In the genomic region with DNA sequence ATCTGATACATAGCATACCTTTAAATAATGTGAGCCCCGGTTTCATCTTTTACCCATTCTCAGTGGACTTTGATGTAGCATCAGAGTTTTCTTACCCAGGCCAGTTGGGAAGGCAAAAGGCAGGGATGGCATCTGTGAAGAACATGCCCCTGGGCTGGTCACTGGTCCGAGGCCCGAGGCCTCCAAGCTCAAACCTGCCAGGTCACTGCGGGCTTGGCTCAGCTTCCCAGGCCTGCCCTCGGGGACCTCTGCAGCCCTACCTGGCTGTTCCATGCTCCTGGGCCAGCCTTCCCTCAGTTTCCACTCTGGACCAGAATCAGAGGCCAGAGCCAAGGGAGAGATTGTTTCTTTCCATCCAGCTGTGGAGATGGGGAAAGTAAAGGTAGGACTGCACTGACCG, we compare ENCODE assay signal across 27 cellular contexts. TPM values are rescaled to one million over a fixed set of nuclear protein-coding genes. Genes with fewer than 3 reads are reported as not detected.
DNase-seq lines count a peak whose midpoint lies in the region; ATAC-seq, FAIRE-seq and TF ChIP-seq lines count a peak whose summit lies in the region.
"Had no signal": no experiment of that assay in that cellular context is flagged by ENCODE, and none has a peak within 500 bp of the region (broad histone marks: within the 10 kb centered on the region; RNA-seq: fewer than 3 reads in every experiment).

No MANE protein-coding gene starts in this region.

- TF ChIP-seq CTCF in IMR-90 (conservative IDR thresholded peaks at IDR 0.05; ENCODE audit: low read depth, low read length) (no peak), H1 (IDR thresholded peaks at IDR 0.05; ENCODE audit: control extremely low read depth in 1 of 3, insufficient read depth in 1 of 3, low read depth in 1 of 3, low read length in 3 of 3) (no peak), tibial artery (IDR thresholded peaks at IDR 0.05) (no peak), thyroid gland (IDR thresholded peaks at IDR 0.05) (no peak)

- H3K18ac ChIP-seq in IMR-90 (ENCODE audit: low read depth, low read length), result no peak overlapping the region
- no peak overlapping the region; the same call in 1 of the 2 replicates for H3K18ac ChIP-seq in H1 (ENCODE audit: extremely low read depth, low read length)

- no peak overlapping the region for H3K56ac ChIP-seq in IMR-90 (ENCODE audit: extremely low read depth, insufficient read depth, low read length)
- H3K56ac ChIP-seq in H1 (replicated peaks; ENCODE audit: insufficient read length, low read depth, low read length), result no peak overlapping the region

- H3K4ac ChIP-seq in IMR-90 (ENCODE audit: low read depth, low read length), result no peak overlapping the region
- H3K4ac ChIP-seq in H1 (replicated peaks; ENCODE audit: insufficient read length, low read depth, low read length), result no peak overlapping the region

- H3K79me2 ChIP-seq in H1 (ENCODE audit: control insufficient read depth in 1 of 2, insufficient read depth in 2 of 2, low read length in 2 of 2), result no peaks in the 10 kb centered on the region

- no peak overlapping the region for H4K8ac ChIP-seq in IMR-90 (ENCODE audit: low read depth in 2 of 2, low read length in 2 of 2)
- H4K8ac ChIP-seq in H1 (ENCODE audit: extremely low read depth, insufficient read depth, low read length), result no peak overlapping the region

- H3K27ac Mint-ChIP-seq in activated T-cell treated with anti-CD3 and anti-CD28 coated beads, Interleukin-2, amount 50 U/mL, for 24 hours, result peak overlapping the region; percentile 39
- H3K27ac Mint-ChIP-seq in stimulated activated effector memory CD8-positive, alpha-beta T cell treated with anti-CD3 and anti-CD28 coated beads, Interleukin-12 subunit alpha, Interleukin-12 subunit beta, amount 100 ng/mL, for 72 hours, result no peak overlapping the region
- H3K27ac Mint-ChIP-seq: H9, neural progenitor cell, progenitor cell of endocrine pancreas had no signal

- no peak overlapping the region for H3K27ac ChIP-seq in IMR-90 (ENCODE audit: insufficient read depth, low read length)
- H3K27ac ChIP-seq in H1 (ENCODE audit: low read depth, low read length), result no peak overlapping the region
- no peak overlapping the region for H3K27ac ChIP-seq in tibial artery
- no peak overlapping the region for H3K27ac ChIP-seq in thyroid gland
- H3K27ac ChIP-seq: brain microvascular endothelial cell, lower lobe of right lung, neural progenitor cell, right lobe of liver, suprapubic skin, WERI-Rb-1 had no signal

- H2BK20ac ChIP-seq in IMR-90 (ENCODE audit: low read depth, low read length) (no peak overlapping the region), H1 (ENCODE audit: low read length) (no peak overlapping the region)

- H4K20me1 ChIP-seq in IMR-90 (ENCODE audit: insufficient read depth, low read length), result no peaks in the 10 kb centered on the region
- no peaks in the 10 kb centered on the region for H4K20me1 ChIP-seq in H1 (replicated peaks in 1 of 2; ENCODE audit: control insufficient read depth in 1 of 2, insufficient read depth in 2 of 2, low read length in 2 of 2)

- no peak for DNase-seq in activated T-cell treated with anti-CD3 and anti-CD28 coated beads, Interleukin-2, amount 50 U/mL, for 24 hours
- no peak for DNase-seq in activated T-cell treated with anti-CD3 and anti-CD28 coated beads, Interleukin-2, amount 50 U/mL, for 1 hour
- DNase-seq in IMR-90, result no peak
- no peak for DNase-seq in H1 (ENCODE audit: low read depth in 1 of 2, low spot score in 2 of 2)
- DNase-seq in stimulated activated effector memory CD8-positive, alpha-beta T cell treated with anti-CD3 and anti-CD28 coated beads, Interleukin-12 subunit alpha, Interleukin-12 subunit beta, amount 100 ng/mL, for 72 hours (ENCODE audit: low spot score in 2 of 2), result no peak
- no peak for DNase-seq in germinal center (ENCODE audit: low spot score)
- DNase-seq in tibial artery, result no peak
- DNase-seq in thyroid gland, result no peak
- DNase-seq: activated gamma-delta T cell treated with Interleukin-2 at 50 U/mL for 16 hours, brain microvascular endothelial cell, GDM1, H9, lower lobe of right lung, NCI-H1105, NCI-H2029, NCI-H526, SHP77, T1000, WERI-Rb-1 had no signal

- BruUV-seq in IMR-90 (replicated peaks; lab: Mats Ljungman, UMichigan), result no TSS peak

- no peak for TF ChIP-seq EP300 in H1 (IDR thresholded peaks at IDR 0.05; ENCODE audit: borderline replicate concordance in 1 of 2, low read depth in 2 of 2, low read length in 2 of 2)

- TF ChIP-seq RAD21 in IMR-90 (IDR thresholded peaks at IDR 0.05; ENCODE audit: low read length), result no peak
- no peak for TF ChIP-seq RAD21 in H1 (IDR thresholded peaks at IDR 0.05 in 1 of 2, conservative IDR thresholded peaks at IDR 0.05 in 1 of 2; ENCODE audit: low read depth in 2 of 2, low read length in 2 of 2)

- TF ChIP-seq POLR2A in IMR-90 (IDR thresholded peaks at IDR 0.05; ENCODE audit: low read depth, low read length) (no peak), H1 (IDR thresholded peaks at IDR 0.05; ENCODE audit: control extremely low read depth in 1 of 2, low read depth in 2 of 2, low read length in 2 of 2) (no peak), thyroid gland (IDR thresholded peaks at IDR 0.05) (no peak)

- H3K4me1 Mint-ChIP-seq in activated T-cell treated with anti-CD3 and anti-CD28 coated beads, Interleukin-2, amount 50 U/mL, for 24 hours (ENCODE audit: low read depth), result peaks cover 14% of the 10 kb centered on the region
- H3K4me1 Mint-ChIP-seq in stimulated activated effector memory CD8-positive, alpha-beta T cell treated with anti-CD3 and anti-CD28 coated beads, Interleukin-12 subunit alpha, Interleukin-12 subunit beta, amount 100 ng/mL, for 72 hours, result peaks cover 9% of the 10 kb centered on the region
- H3K4me1 Mint-ChIP-seq: H9, neural progenitor cell had no signal

- no peak overlapping the region for H2AK5ac ChIP-seq in IMR-90 (ENCODE audit: low read depth, low read length)
- no peak overlapping the region for H2AK5ac ChIP-seq in H1 (ENCODE audit: low read depth, low read length)

- H3K27me3 Mint-ChIP-seq in activated T-cell treated with anti-CD3 and anti-CD28 coated beads, Interleukin-2, amount 50 U/mL, for 24 hours, result no peaks in the 10 kb centered on the region
- H3K27me3 Mint-ChIP-seq: progenitor cell of endocrine pancreas had no signal

- H3K4me3 ChIP-seq in IMR-90 (ENCODE audit: insufficient read depth, low read depth, low read length) (no peak overlapping the region), H1 (ENCODE audit: extremely low read depth in 1 of 4, insufficient read depth in 2 of 4, low read depth in 3 of 4, low read length in 4 of 4) (no peak overlapping the region; a peak in 1 of 8 replicates), tibial artery (no peak overlapping the region), thyroid gland (replicated peaks in 1 of 3) (no peak overlapping the region)
- H3K4me3 ChIP-seq: neural progenitor cell, right lobe of liver had no signal

- H2BK120ac ChIP-seq in IMR-90 (ENCODE audit: low read depth, low read length) (no peak overlapping the region), H1 (replicated peaks; ENCODE audit: low read depth, low read length) (no peak overlapping the region)

- CTCF ChIA-PET in IMR-90 (lab: Yijun Ruan, JAX) (no interaction called here), H1 (lab: Charles Lee; ENCODE audit: partially characterized antibody) (interaction anchor here (0.8 to 1.1 kb wide), 3 partner anchors 19 to 321 kb away, joined by 3 to 4 read pairs (median 3); no protein-coding TSS in a partner anchor)

- no peak for FAIRE-seq in H1 (lab: Jason Lieb, UNC)
- FAIRE-seq: keratinocyte had no signal

- H4K5ac ChIP-seq in IMR-90 (ENCODE audit: low read depth, low read length) (no peak overlapping the region), H1 (ENCODE audit: insufficient read length, low read depth, low read length) (no peak overlapping the region)

- H3K23ac ChIP-seq in IMR-90 (ENCODE audit: low read depth, low read length), result no peak overlapping the region
- no peak overlapping the region for H3K23ac ChIP-seq in H1 (ENCODE audit: insufficient read length)

- H3K9me3 Mint-ChIP-seq in activated T-cell treated with anti-CD3 and anti-CD28 coated beads, Interleukin-2, amount 50 U/mL, for 24 hours, result no peaks in the 10 kb centered on the region
- no peaks in the 10 kb centered on the region for H3K9me3 Mint-ChIP-seq in stimulated activated effector memory CD8-positive, alpha-beta T cell treated with anti-CD3 and anti-CD28 coated beads, Interleukin-12 subunit alpha, Interleukin-12 subunit beta, amount 100 ng/mL, for 72 hours
- H3K9me3 Mint-ChIP-seq: H9, neural progenitor cell had no signal

- H3K14ac ChIP-seq in IMR-90 (replicated peaks; ENCODE audit: low read depth, low read length) (no peak overlapping the region), H1 (ENCODE audit: insufficient read length) (no peak overlapping the region)

- H3K9me1 ChIP-seq in IMR-90 (ENCODE audit: insufficient read depth, low read length), result no peaks in the 10 kb centered on the region

- no peak overlapping the region for H4K91ac ChIP-seq in IMR-90 (ENCODE audit: insufficient read depth, low read depth, low read length)
- no peak overlapping the region for H4K91ac ChIP-seq in H1 (replicated peaks; ENCODE audit: insufficient read length, low read length)

- H3K27me3 ChIP-seq in IMR-90 (ENCODE audit: control insufficient read depth, insufficient read depth, low read length) (peaks cover 35% of the 10 kb centered on the region), H1 (replicated peaks in 1 of 4; ENCODE audit: control insufficient read depth in 3 of 4, extremely low read depth in 1 of 4, insufficient read depth in 3 of 4, low read length in 3 of 4) (peaks cover 0 to 6% (median 1%) of the 10 kb centered on the region in 4 experiments; a peak in 3 of 7 replicates), tibial artery (no peaks in the 10 kb centered on the region), thyroid gland (no peaks in the 10 kb centered on the region)
- H3K27me3 ChIP-seq: brain microvascular endothelial cell, neural progenitor cell, right lobe of liver, suprapubic skin had no signal

- H3K36me3 ChIP-seq in IMR-90 (ENCODE audit: control insufficient read depth, insufficient read depth, low read length), result no peaks in the 10 kb centered on the region
- H3K36me3 ChIP-seq in H1 (ENCODE audit: control insufficient read depth in 2 of 4, insufficient read depth in 4 of 4, low read length in 3 of 4), result no peaks in the 10 kb centered on the region
- no peaks in the 10 kb centered on the region for H3K36me3 ChIP-seq in tibial artery
- no peaks in the 10 kb centered on the region for H3K36me3 ChIP-seq in thyroid gland
- H3K36me3 ChIP-seq: brain microvascular endothelial cell, lower lobe of right lung, neural progenitor cell, suprapubic skin, WERI-Rb-1 had no signal

- H3K9me3 ChIP-seq in IMR-90 (ENCODE audit: control insufficient read depth, insufficient read depth, low read length) (no peaks in the 10 kb centered on the region), H1 (ENCODE audit: insufficient read depth in 2 of 2, low read depth in 1 of 2, low read length in 1 of 2) (no peaks in the 10 kb centered on the region), tibial artery (no peaks in the 10 kb centered on the region), thyroid gland (no peaks in the 10 kb centered on the region)
- H3K9me3 ChIP-seq: lower lobe of right lung, right lobe of liver, suprapubic skin had no signal

- no peak overlapping the region for H3K4me3 Mint-ChIP-seq in activated T-cell treated with anti-CD3 and anti-CD28 coated beads, Interleukin-2, amount 50 U/mL, for 24 hours
- H3K4me3 Mint-ChIP-seq in stimulated activated effector memory CD8-positive, alpha-beta T cell treated with anti-CD3 and anti-CD28 coated beads, Interleukin-12 subunit alpha, Interleukin-12 subunit beta, amount 100 ng/mL, for 72 hours, result peak overlapping the region; percentile 73
- H3K4me3 Mint-ChIP-seq: H9, neural progenitor cell had no signal

- H2BK15ac ChIP-seq in IMR-90 (ENCODE audit: low read depth, low read length) (no peak overlapping the region), H1 (ENCODE audit: low read length) (no peak overlapping the region)

- peak overlapping the region; percentile 46 for H2AK9ac ChIP-seq in IMR-90 (replicated peaks; ENCODE audit: low read depth, low read length, poor library complexity)

- no peaks in the 10 kb centered on the region for H3K36me3 Mint-ChIP-seq in activated T-cell treated with anti-CD3 and anti-CD28 coated beads, Interleukin-2, amount 50 U/mL, for 24 hours (ENCODE audit: low read depth)
- no peaks in the 10 kb centered on the region for H3K36me3 Mint-ChIP-seq in stimulated activated effector memory CD8-positive, alpha-beta T cell treated with anti-CD3 and anti-CD28 coated beads, Interleukin-12 subunit alpha, Interleukin-12 subunit beta, amount 100 ng/mL, for 72 hours
- H3K36me3 Mint-ChIP-seq: neural progenitor cell had no signal

- ATAC-seq in IMR-90 (ENCODE audit: low read depth), result no peak
- no peak for ATAC-seq in stimulated activated effector memory CD8-positive, alpha-beta T cell treated with anti-CD3 and anti-CD28 coated beads, Interleukin-12 subunit alpha, Interleukin-12 subunit beta, amount 100 ng/mL, for 72 hours

- intact Hi-C loops in IMR-90 (cut with micrococcal nuclease), result no loop called here
- intact Hi-C loops in tibial artery (cut with DNase I; ENCODE audit: low total_unique reads), result no loop called here
- intact Hi-C loops in thyroid gland (cut with DNase I), result no loop called here

- no peak overlapping the region for H2BK12ac ChIP-seq in H1 (ENCODE audit: low read depth, low read length)

- no peaks in the 10 kb centered on the region; the same call in 1 of the 2 replicates for H3K23me2 ChIP-seq in H1 (ENCODE audit: low read depth, low read length)

- in situ Hi-C loops in IMR-90 (cut with MboI; ENCODE audit: low sequenced_read_pairs), result no loop called here

- H2AFZ ChIP-seq in IMR-90 (replicated peaks; ENCODE audit: low read length, poor library complexity) (peak overlapping the region; percentile 49), H1 (ENCODE audit: low read length) (peak overlapping the region; percentile 84; the same call in 1 of the 2 replicates)
- H2AFZ ChIP-seq: neural progenitor cell had no signal

- H3K4me1 ChIP-seq in IMR-90 (ENCODE audit: control insufficient read depth, insufficient read depth, low read length) (no peaks in the 10 kb centered on the region), H1 (replicated peaks in 1 of 4; ENCODE audit: control insufficient read depth in 3 of 4, insufficient read depth in 4 of 4, low read length in 3 of 4) (peaks cover 0 to 8% (median 3%) of the 10 kb centered on the region in 4 experiments; a peak in 5 of 7 replicates), tibial artery (peaks cover 0 to 10% (median 8%) of the 10 kb centered on the region in 4 donors), thyroid gland (peaks cover 3 to 5% of the 10 kb centered on the region in 2 donors)
- H3K4me1 ChIP-seq: neural progenitor cell, right lobe of liver had no signal

- no CpG with 5 or more reads among the region's 6 CpGs for WGBS in IMR-90 (ENCODE audit: extremely low coverage in 2 of 2, insufficient read length in 1 of 2), 2 experiments
- WGBS in H1 (ENCODE audit: extremely low coverage in 1 of 2, insufficient coverage in 1 of 2, insufficient read length in 1 of 2, insufficient replicate concordance in 2 of 2, low coverage in 1 of 2, low lambda C conversion rate in 2 of 2, missing lambda C conversion rate in 1 of 2), 2 experiments, result 89% methylated on average over 6 of the region's 6 CpGs; no CpG with 5 or more reads in 1 of the 2 experiments
- 88 to 92% methylated on average over 5 to 6 of the region's 6 CpGs for WGBS in thyroid gland, 2 donors

- H3K9ac ChIP-seq in IMR-90 (ENCODE audit: low read depth, low read length) (no peak overlapping the region), H1 (replicated peaks in 1 of 4; ENCODE audit: extremely low read depth in 1 of 4, low read depth in 3 of 4, low read length in 3 of 4) (no peak overlapping the region)
- H3K9ac ChIP-seq: neural progenitor cell had no signal

- POLR2A ChIA-PET in IMR-90 (lab: Charles Lee; ENCODE audit: unreplicated experiment), result no interaction called here
- POLR2A ChIA-PET in H1 (lab: Charles Lee; ENCODE audit: partially characterized antibody), result interaction anchor here (0.9 to 2.4 kb wide), 3 partner anchors 8 to 258 kb away, joined by 3 to 10 read pairs (median 3); no protein-coding TSS in a partner anchor

- no peaks in the 10 kb centered on the region for H3K79me1 ChIP-seq in IMR-90 (ENCODE audit: low read depth in 1 of 2, low read length in 2 of 2)
- H3K79me1 ChIP-seq in H1 (ENCODE audit: low read depth, low read length), result no peaks in the 10 kb centered on the region

- H3K4me2 ChIP-seq in IMR-90 (ENCODE audit: low read depth, low read length) (no peak overlapping the region), H1 (ENCODE audit: insufficient read depth in 1 of 2, low read depth in 2 of 2, low read length in 2 of 2) (peak overlapping the region in 1 of 2 experiments; percentile 65; a peak in 2 of 4 replicates)
- H3K4me2 ChIP-seq: neural progenitor cell had no signal

- dilution Hi-C loops in IMR-90 (cut with HindIII; ENCODE audit: low sequenced_read_pairs, unreplicated experiment), result no loop called here

- H2BK5ac ChIP-seq in IMR-90 (ENCODE audit: low read depth, low read length, poor library complexity, severe bottlenecking) (no peak overlapping the region), H1 (ENCODE audit: low read depth, low read length) (no peak overlapping the region)

RNA-seq across cellular contexts. Expression of gene NR1I2, which starts 26.9 kb away (rescaled TPM):
- total RNA-seq in IMR-90 (2012; rRNA removed) (not detected in 2 replicates), thyroid gland (under 1 TPM in 2 of 4 donors, not detected in 2; 0.54 to 0.67 TPM)
- polyA plus RNA-seq in IMR-90 (2012; rRNA removed) (not detected in 2 replicates), H1 (2011; rRNA removed) (1.8 and 2.6 TPM in 2 replicates)
- 0.03 TPM in 1 of 2 replicates, not detected in the other for polyA plus RNA-seq in IMR-90 (2012; cell fraction: cytosol; rRNA removed)
- polyA plus RNA-seq in IMR-90 (2012; cell fraction: nucleus; rRNA removed; ENCODE audit: low replicate concordance), result 0.03 and 0.06 TPM in 2 replicates
- 0.28 and 0.44 TPM in 2 replicates for total RNA-seq in H1 (2021; fragmentation: NEBNext Ultra II Directional; extraction: Animal tissue kit (Norgen Biotek cat#: 25700))
- polyA plus RNA-seq in H1 (2011; cell fraction: cytosol; rRNA removed), result 2.6 TPM
- polyA plus RNA-seq in H1 (2011; cell fraction: nucleus; rRNA removed), result 4.2 TPM
- 0.93 to 2.0 TPM (median 1.3 TPM) in 4 replicates for polyA plus RNA-seq in H1 (2012, experiment 1 of 2)
- 0.58 TPM for polyA plus RNA-seq in H1 (2012, experiment 2 of 2)
- 0.16 TPM for polyA plus RNA-seq in H1 (2013, experiment 1 of 2)
- 0.13 TPM for polyA plus RNA-seq in H1 (2013, experiment 2 of 2)
- polyA minus RNA-seq in H1 (2011; rRNA and poly(A)+ RNA removed), result 1.7 TPM in 2 replicates
- polyA minus RNA-seq in H1 (2011; cell fraction: cytosol; rRNA and poly(A)+ RNA removed), result 1.5 TPM
- 3.0 TPM for polyA minus RNA-seq in H1 (2011; cell fraction: nucleus; rRNA and poly(A)+ RNA removed)
- total RNA-seq: A172, chondrocyte, H9, mononuclear cell, suprapubic skin had no signal
- polyA plus RNA-seq: keratinocyte had no signal
